In genomic region chr15:82572311-82572710, GRCh38 we compare ENCODE assay signal across 10 cellular contexts. TPM values are rescaled to one million over a fixed set of nuclear protein-coding genes. Genes with fewer than 3 reads are reported as not detected.
A peak's percentile ranks its signal among the peaks of the same experiment; 100 is the strongest.
DNase-seq lines count a peak whose midpoint lies in the region; ATAC-seq and TF ChIP-seq lines count a peak whose summit lies in the region.
"Had no signal": no experiment of that assay in that cellular context is flagged by ENCODE, and none has a peak within 500 bp of the region (broad histone marks: within the 10 kb centered on the region; RNA-seq: fewer than 3 reads in every experiment).

No MANE protein-coding gene starts in this region.

- H4K20me1 ChIP-seq in H9 (ENCODE audit: control insufficient read depth, insufficient read depth, insufficient read length) (no peaks in the 10 kb centered on the region), hepatocyte (ENCODE audit: insufficient read depth, poor library complexity, severe bottlenecking) (no peaks in the 10 kb centered on the region)

- H3K4me2 ChIP-seq in H9 (ENCODE audit: insufficient read depth, insufficient read length, low read length) (no peak overlapping the region), hepatocyte (peak overlapping the region; percentile 75)

- peak overlapping the region in 1 of 2 experiments; percentile 50; a peak in 1 of 5 replicates for H3K4me3 Mint-ChIP-seq in H9
- no peak overlapping the region for H3K4me3 Mint-ChIP-seq in stimulated activated effector memory CD8-positive, alpha-beta T cell treated with anti-CD3 and anti-CD28 coated beads, Interleukin-12 subunit alpha, Interleukin-12 subunit beta, amount 100 ng/mL, for 72 hours
- H3K4me3 Mint-ChIP-seq: activated CD8-positive, alpha-beta memory T cell treated with anti-CD3 and anti-CD28 coated beads, Interleukin-2, amount 10 ng/mL, durations not matched to agents 7 days and 5 days had no signal

- no peak overlapping the region for H3K23ac ChIP-seq in H9 (ENCODE audit: insufficient read length, low read depth, low read length)

- WGBS in H9 (ENCODE audit: extremely low coverage, insufficient read length, low lambda C conversion rate), result no CpG with 5 or more reads among the region's 5 CpGs
- 77% methylated on average over 5 of the region's 5 CpGs for WGBS in hepatocyte (ENCODE audit: low lambda C conversion rate, missing lambda C conversion rate)

- H4K5ac ChIP-seq in H9 (ENCODE audit: insufficient read length, low read depth, low read length), result no peak overlapping the region

- H4K91ac ChIP-seq in H9 (ENCODE audit: insufficient read length, low read depth, low read length), result no peak overlapping the region

- no peaks in the 10 kb centered on the region; the same call in 1 of the 2 replicates for H3K4me1 ChIP-seq in H9 (ENCODE audit: insufficient read depth, low read length)
- no peaks in the 10 kb centered on the region for H3K4me1 ChIP-seq in hepatocyte (ENCODE audit: insufficient read depth)

- H3K27me3 Mint-ChIP-seq in H9 (ENCODE audit: low read depth), result peaks cover 21% of the 10 kb centered on the region

- H3K27me3 ChIP-seq in H9 (ENCODE audit: insufficient read depth, low read length), result no peaks in the 10 kb centered on the region
- peaks cover 15% of the 10 kb centered on the region for H3K27me3 ChIP-seq in hepatocyte

- no peaks in the 10 kb centered on the region for H3K9me2 ChIP-seq in hepatocyte (replicated peaks; ENCODE audit: insufficient read depth)

- H3K4me1 Mint-ChIP-seq in H9, result peaks cover 17 to 26% of the 10 kb centered on the region in 2 experiments
- no peaks in the 10 kb centered on the region for H3K4me1 Mint-ChIP-seq in stimulated activated effector memory CD8-positive, alpha-beta T cell treated with anti-CD3 and anti-CD28 coated beads, Interleukin-12 subunit alpha, Interleukin-12 subunit beta, amount 100 ng/mL, for 72 hours
- H3K4me1 Mint-ChIP-seq: activated CD8-positive, alpha-beta memory T cell treated with anti-CD3 and anti-CD28 coated beads, Interleukin-2, amount 10 ng/mL, durations not matched to agents 7 days and 5 days had no signal

- H3K79me1 ChIP-seq in H9 (ENCODE audit: insufficient read depth, low read depth, low read length, poor library complexity, severe bottlenecking), result no peaks in the 10 kb centered on the region

- H3K36me3 Mint-ChIP-seq in H9 (ENCODE audit: insufficient read depth in 1 of 3, low read depth in 3 of 3), result no peaks in the 10 kb centered on the region
- H3K36me3 Mint-ChIP-seq in stimulated activated effector memory CD8-positive, alpha-beta T cell treated with anti-CD3 and anti-CD28 coated beads, Interleukin-12 subunit alpha, Interleukin-12 subunit beta, amount 100 ng/mL, for 72 hours, result no peaks in the 10 kb centered on the region
- H3K36me3 Mint-ChIP-seq: activated CD8-positive, alpha-beta memory T cell treated with anti-CD3 and anti-CD28 coated beads, Interleukin-2, amount 10 ng/mL, durations not matched to agents 7 days and 5 days had no signal

- H3K36me3 ChIP-seq in hepatocyte (replicated peaks; ENCODE audit: insufficient read depth, low read depth), result no peaks in the 10 kb centered on the region

- H3K9ac ChIP-seq in H9 (ENCODE audit: extremely low read depth, insufficient read length, low read length), result no peak overlapping the region

- H3K18ac ChIP-seq in H9 (ENCODE audit: insufficient read length, low read depth, low read length), result peak overlapping the region; percentile 36

- H3K79me2 ChIP-seq in H9 (ENCODE audit: insufficient read depth, low read length) (no peaks in the 10 kb centered on the region), hepatocyte (no peaks in the 10 kb centered on the region)

- H2BK120ac ChIP-seq in H9 (ENCODE audit: low read depth, low read length, poor library complexity, severe bottlenecking), result no peak overlapping the region

- peak overlapping the region in 1 of 3 experiments; percentile 14; a peak in 1 of 7 replicates for H3K27ac Mint-ChIP-seq in H9
- H3K27ac Mint-ChIP-seq in stimulated activated effector memory CD8-positive, alpha-beta T cell treated with anti-CD3 and anti-CD28 coated beads, Interleukin-12 subunit alpha, Interleukin-12 subunit beta, amount 100 ng/mL, for 72 hours, result no peak overlapping the region
- H3K27ac Mint-ChIP-seq: activated CD8-positive, alpha-beta memory T cell treated with anti-CD3 and anti-CD28 coated beads, Interleukin-2, amount 10 ng/mL, durations not matched to agents 7 days and 5 days had no signal

- no peak overlapping the region for H2BK12ac ChIP-seq in H9 (ENCODE audit: insufficient read length, low read depth, low read length)

- H3K27ac ChIP-seq in H9 (ENCODE audit: insufficient read length, low read depth, low read length) (no peak overlapping the region), hepatocyte (no peak overlapping the region)

- DNase-seq in H9 (no peak), hepatocyte (ENCODE audit: low spot score) (no peak), SW480 (ENCODE audit: low spot score) (no peak), COLO829 (ENCODE audit: low spot score) (no peak), activated gamma-delta T cell (lab: John Stamatoyannopoulos, UW) (no peak)
- no peak for DNase-seq in stimulated activated effector memory CD8-positive, alpha-beta T cell treated with anti-CD3 and anti-CD28 coated beads, Interleukin-12 subunit alpha, Interleukin-12 subunit beta, amount 100 ng/mL, for 72 hours (ENCODE audit: low spot score in 2 of 2)
- DNase-seq: activated CD8-positive, alpha-beta memory T cell treated with anti-CD3 and anti-CD28 coated beads, Interleukin-2, amount 10 ng/mL, durations not matched to agents 7 days and 5 days; central memory CD4-positive, alpha-beta T cell; NCI-H187 had no signal

- H2AK5ac ChIP-seq in H9 (ENCODE audit: insufficient read length, low read length), result no peak overlapping the region

- H2BK5ac ChIP-seq in H9 (ENCODE audit: insufficient read length, low read length), result no peak overlapping the region

- no peak for TF ChIP-seq CTCF in H9 (conservative IDR thresholded peaks at IDR 0.05)
- no peak for TF ChIP-seq CTCF in hepatocyte (IDR thresholded peaks at IDR 0.05; ENCODE audit: poor library complexity)

- no peak overlapping the region for H2AFZ ChIP-seq in H9 (ENCODE audit: low read length)
- H2AFZ ChIP-seq in hepatocyte, result peak overlapping the region; percentile 58

- H3K14ac ChIP-seq in H9 (ENCODE audit: insufficient read depth, low read length), result no peak overlapping the region

- no peaks in the 10 kb centered on the region for H3K9me3 Mint-ChIP-seq in H9
- H3K9me3 Mint-ChIP-seq in stimulated activated effector memory CD8-positive, alpha-beta T cell treated with anti-CD3 and anti-CD28 coated beads, Interleukin-12 subunit alpha, Interleukin-12 subunit beta, amount 100 ng/mL, for 72 hours, result no peaks in the 10 kb centered on the region

- no peak overlapping the region for H3K56ac ChIP-seq in H9 (ENCODE audit: insufficient read length, low read depth, low read length)

- ATAC-seq in SK-N-SH treated with all-trans-retinoic acid at 6 μM for 48 hours, result peak; percentile 25
- ATAC-seq in stimulated activated effector memory CD8-positive, alpha-beta T cell treated with anti-CD3 and anti-CD28 coated beads, Interleukin-12 subunit alpha, Interleukin-12 subunit beta, amount 100 ng/mL, for 72 hours, result peak; percentile 33
- ATAC-seq: activated CD8-positive, alpha-beta memory T cell treated with anti-CD3 and anti-CD28 coated beads, Interleukin-2, amount 10 ng/mL, durations not matched to agents 7 days and 5 days had no signal

- H4K8ac ChIP-seq in H9 (replicated peaks; ENCODE audit: insufficient read length, low read depth, low read length), result no peak overlapping the region

- peaks cover 4% of the 10 kb centered on the region for H3K23me2 ChIP-seq in H9 (ENCODE audit: insufficient read length, low read depth, low read length, poor library complexity, severe bottlenecking)

- H2BK15ac ChIP-seq in H9 (ENCODE audit: low read depth, low read length), result no peak overlapping the region

- no peak overlapping the region for H2BK20ac ChIP-seq in H9 (ENCODE audit: low read depth, low read length, poor library complexity, severe bottlenecking)

- H3T11ph ChIP-seq in H9 (ENCODE audit: low read length), result no peak overlapping the region

- no peak overlapping the region for H3K4me3 ChIP-seq in hepatocyte

- H3K9me3 ChIP-seq in H9 (ENCODE audit: control insufficient read depth, low read depth, low read length), result no peaks in the 10 kb centered on the region
- no peaks in the 10 kb centered on the region for H3K9me3 ChIP-seq in hepatocyte (ENCODE audit: low read depth)

- H3K4ac ChIP-seq in H9 (ENCODE audit: low read depth, low read length), result no peak overlapping the region

TF ChIP-seq in SK-N-SH treated with all-trans-retinoic acid at 6 μM for 48 hours, 23 proteins besides CTCF, POLR2A, EP300 and RAD21:
- no peak for TF ChIP-seq ESRRG (CRISPR knock-in tag; IDR thresholded peaks at IDR 0.05)
- no peak for TF ChIP-seq ARNTL (CRISPR knock-in tag; IDR thresholded peaks at IDR 0.05; ENCODE audit: borderline replicate concordance, low read depth)
- no peak for TF ChIP-seq ZC3H10 (CRISPR knock-in tag; IDR thresholded peaks at IDR 0.05)
- TF ChIP-seq ZNF8 (CRISPR knock-in tag; IDR thresholded peaks at IDR 0.05), result no peak
- TF ChIP-seq TCF4 (CRISPR knock-in tag; IDR thresholded peaks at IDR 0.05; ENCODE audit: borderline replicate concordance), result no peak
TF ChIP-seq in SK-N-SH treated with all-trans-retinoic acid at 6 μM for 48 hours: peak in this region for 0.

RNA-seq across cellular contexts. Expression of gene RPS17, which starts 32.1 kb away (rescaled TPM):
- total RNA-seq in H9 (2021), result 2,597 and 2,660 TPM in 2 replicates
- total RNA-seq in hepatocyte, result 2,046 and 2,748 TPM in 2 replicates
- polyA plus RNA-seq in hepatocyte, result 453 and 501 TPM in 2 replicates
